In genomic region chr3:47347217-47347801, GRCh38 we compare ENCODE assay signal across 8 cellular contexts. TPM values are rescaled to one million over a fixed set of nuclear protein-coding genes. Genes with fewer than 3 reads are reported as not detected.
DNase-seq lines count a peak whose midpoint lies in the region; ATAC-seq, FAIRE-seq and TF ChIP-seq lines count a peak whose summit lies in the region.

No MANE protein-coding gene starts in this region.

- POLR2A ChIA-PET in GM10248 (lab: Yijun Ruan, JAX): interaction anchor here (0.6 kb wide), 1 partner anchor 99 kb away, joined by 3 read pairs; no protein-coding TSS in a partner anchor

- peaks cover 0 to 2% of the 10 kb centered on the region in 2 donors for H3K4me1 ChIP-seq in lung (ENCODE audit: control insufficient read depth in 2 of 2, insufficient read depth in 2 of 2, low read length in 2 of 2)
- H3K4me1 ChIP-seq in HAP-1: no peaks in the 10 kb centered on the region

- no peak overlapping the region for H3K4me3 ChIP-seq in lung
- H3K4me3 ChIP-seq in HAP-1: no peak overlapping the region

- ATAC-seq in HG02623 (IDR thresholded peaks at IDR 0.05; ENCODE audit: unreplicated experiment) (peak; percentile 77), lung (ENCODE audit: insufficient read depth, low FRiP score) (peak; percentile 73), HG03520 (IDR thresholded peaks at IDR 0.05; ENCODE audit: unreplicated experiment) (no peak)

- no peak for TF ChIP-seq CTCF in GM10248 (IDR thresholded peaks at IDR 0.05; ENCODE audit: control extremely low read depth, extremely low read depth, low read depth, missing control alignments)
- TF ChIP-seq CTCF in lung (IDR thresholded peaks at IDR 0.05; ENCODE audit: control extremely low read depth, extremely low read depth): no peak
- no peak for TF ChIP-seq CTCF in D721Med (IDR thresholded peaks at IDR 0.05; ENCODE audit: insufficient read depth, missing control alignments)

- CTCF ChIA-PET in GM10248 (lab: Yijun Ruan, JAX): interaction anchor here (0.8 to 1.8 kb wide), 5 partner anchors 11 to 183 kb away, joined by 3 to 7 read pairs (median 3); partner anchors contain the start of gene SETD2

- in situ Hi-C loops in HAP-1 (cut with MboI; ENCODE audit: low sequenced_read_pairs): no loop called here

- DNase-seq in GM10248 (ENCODE audit: extremely low spot score): peak; percentile 75
- peak; percentile 71 for DNase-seq in RPMI8226
- DNase-seq in lung (ENCODE audit: low spot score): no peak
- DNase-seq in D721Med (ENCODE audit: insufficient read length, low spot score): no peak
- no peak for DNase-seq in HAP-1 (ENCODE audit: low spot score in 2 of 2)
- no peak for DNase-seq in activated T-cell treated with anti-CD3 and anti-CD28 coated beads, Interleukin-2, amount 50 U/mL, for 1 hour

- 34 to 45% methylated on average over 4 of the region's 4 CpGs for whole genome bisulfite sequencing in lung, 2 donors

- peak overlapping the region in 1 of 2 donors; percentile 35 for H3K27ac ChIP-seq in lung (ENCODE audit: low read depth in 1 of 2, low read length in 1 of 2)

- H3K9me3 ChIP-seq in lung (ENCODE audit: control insufficient read depth in 2 of 2, insufficient read depth in 1 of 2, low read length in 1 of 2) (no peaks in the 10 kb centered on the region), HAP-1 (no peaks in the 10 kb centered on the region)

- peaks cover 13 to 19% of the 10 kb centered on the region in 2 donors for H3K36me3 ChIP-seq in lung (ENCODE audit: control insufficient read depth in 2 of 2, insufficient read depth in 2 of 2, low read length in 2 of 2)
- H3K36me3 ChIP-seq in HAP-1 (replicated peaks): peaks cover 31% of the 10 kb centered on the region

- no peak for FAIRE-seq in D721Med (lab: Jason Lieb, UNC)

- no peaks in the 10 kb centered on the region for H3K27me3 ChIP-seq in lung (ENCODE audit: control insufficient read depth, insufficient read depth)
- no peaks in the 10 kb centered on the region for H3K27me3 ChIP-seq in HAP-1 (ENCODE audit: low read depth)

RNA-seq across cellular contexts. Expression of gene PTPN23, which starts 33.5 kb away (rescaled TPM):
- 10 to 100 TPM; 25.1 to 52.3 TPM for total RNA-seq in lung
- 10 to 100 TPM; 20.4 to 23.3 TPM for polyA plus RNA-seq in lung

Comparison
In these comparisons a context has a peak if more than half of its experiments do, and no peak if none do; other contexts are left out.
1. DNase-seq: peak in GM10248 (single experiment) and RPMI8226 (single experiment); none in lung (single experiment), D721Med (single experiment), HAP-1 (0 of 2) and activated T-cell treated with anti-CD3 and anti-CD28 coated beads, Interleukin-2, amount 50 U/mL, for 1 hour (single experiment).